ENCODE assay signal across 14 cellular contexts in genomic region chr2:117686699-117687098, GRCh38.
DNase-seq lines count a peak whose midpoint lies in the region; ATAC-seq and TF ChIP-seq lines count a peak whose summit lies in the region.
"Had no signal": no experiment of that assay in that cellular context is flagged by ENCODE, and none has a peak within 500 bp of the region (broad histone marks: within the 10 kb centered on the region; RNA-seq: fewer than 3 reads in every experiment).

No MANE protein-coding gene starts in this region.

- 67% methylated on average over 1 of the region's 1 CpG for WGBS in smooth muscle cell (ENCODE audit: low lambda C conversion rate)

- ATAC-seq in GM18873 (IDR thresholded peaks at IDR 0.05; ENCODE audit: low FRiP score, unreplicated experiment) (peak; percentile 83), GM21515 (IDR thresholded peaks at IDR 0.05; ENCODE audit: unreplicated experiment) (peak; percentile 92), HG03039 (IDR thresholded peaks at IDR 0.05; ENCODE audit: unreplicated experiment) (peak; percentile 98)
- ATAC-seq: activated CD4-positive, CD25-positive, alpha-beta regulatory T cell treated with anti-CD3 and anti-CD28 coated beads, Interleukin-2, amount 50 U/mL, for 24 hours had no signal

- H3F3A ChIP-seq in MM.1S (ENCODE audit: insufficient read depth, low read length) = no peaks in the 10 kb centered on the region
- no peaks in the 10 kb centered on the region for H3F3A ChIP-seq in smooth muscle cell (ENCODE audit: low read depth)

- H3K9me2 ChIP-seq in MM.1S (replicated peaks; ENCODE audit: insufficient read depth, low read length) = no peaks in the 10 kb centered on the region

- TF ChIP-seq CTCF in MM.1S (IDR thresholded peaks at IDR 0.05; ENCODE audit: low read length) (no peak), smooth muscle cell (IDR thresholded peaks at IDR 0.05; ENCODE audit: borderline replicate concordance, insufficient read depth, poor library complexity, severe bottlenecking) (no peak)

- H3K27ac ChIP-seq in MM.1S (ENCODE audit: low read length) (no peak overlapping the region), smooth muscle cell (ENCODE audit: low read depth) (no peak overlapping the region)
- H3K27ac ChIP-seq: sigmoid colon, SJSA1 had no signal

- H3K27me3 ChIP-seq in MM.1S (replicated peaks; ENCODE audit: insufficient read depth, low read length) (no peaks in the 10 kb centered on the region), smooth muscle cell (ENCODE audit: low read depth) (no peaks in the 10 kb centered on the region)
- H3K27me3 ChIP-seq: sigmoid colon, SJSA1 had no signal

- no peaks in the 10 kb centered on the region for H3K9me3 ChIP-seq in MM.1S (replicated peaks; ENCODE audit: insufficient read depth, low read length)
- H3K9me3 ChIP-seq in smooth muscle cell (replicated peaks; ENCODE audit: low read depth) = no peaks in the 10 kb centered on the region
- H3K9me3 ChIP-seq: sigmoid colon, SJSA1 had no signal

- H3K4me2 ChIP-seq in MM.1S (ENCODE audit: low read depth, low read length) = no peak overlapping the region
- no peak overlapping the region for H3K4me2 ChIP-seq in smooth muscle cell

- H3K79me2 ChIP-seq in MM.1S (ENCODE audit: low read length) (no peaks in the 10 kb centered on the region), smooth muscle cell (ENCODE audit: low read depth) (no peaks in the 10 kb centered on the region)

- peak; percentile 73 for DNase-seq in MM.1S
- DNase-seq in germinal center (ENCODE audit: low spot score) = no peak
- DNase-seq in RPMI8226 = no peak
- no peak for DNase-seq in smooth muscle cell (lab: John Stamatoyannopoulos, UW; ENCODE audit: unreplicated experiment)
- DNase-seq in DMS153 (lab: John Stamatoyannopoulos, UW) = no peak
- DNase-seq: CD4-positive, alpha-beta T cell; NCI-H1048; NCI-H526; sigmoid colon had no signal

- H3K4me3 ChIP-seq in MM.1S (ENCODE audit: low read length) (no peak overlapping the region), smooth muscle cell (no peak overlapping the region)
- H3K4me3 ChIP-seq: sigmoid colon, SJSA1 had no signal

- H3K36me3 ChIP-seq in MM.1S (replicated peaks; ENCODE audit: insufficient read depth, low read length) (no peaks in the 10 kb centered on the region), smooth muscle cell (ENCODE audit: low read depth) (no peaks in the 10 kb centered on the region)
- H3K36me3 ChIP-seq: sigmoid colon, SJSA1 had no signal

- H2AFZ ChIP-seq in MM.1S (ENCODE audit: low read length) (no peak overlapping the region), smooth muscle cell (ENCODE audit: low read depth) (no peak overlapping the region)

- H3K4me1 ChIP-seq in MM.1S (ENCODE audit: low read length) (no peaks in the 10 kb centered on the region), smooth muscle cell (ENCODE audit: low read depth) (no peaks in the 10 kb centered on the region)
- H3K4me1 ChIP-seq: sigmoid colon, SJSA1 had no signal

- H4K20me1 ChIP-seq in MM.1S (ENCODE audit: insufficient read depth, low read length) (no peaks in the 10 kb centered on the region), smooth muscle cell (ENCODE audit: low read depth) (no peaks in the 10 kb centered on the region)

- H3K9ac ChIP-seq in MM.1S (ENCODE audit: low read length) (no peak overlapping the region), smooth muscle cell (ENCODE audit: low read depth) (no peak overlapping the region)
